9 cellular contexts compared by ENCODE assay signal in the genomic region with DNA sequence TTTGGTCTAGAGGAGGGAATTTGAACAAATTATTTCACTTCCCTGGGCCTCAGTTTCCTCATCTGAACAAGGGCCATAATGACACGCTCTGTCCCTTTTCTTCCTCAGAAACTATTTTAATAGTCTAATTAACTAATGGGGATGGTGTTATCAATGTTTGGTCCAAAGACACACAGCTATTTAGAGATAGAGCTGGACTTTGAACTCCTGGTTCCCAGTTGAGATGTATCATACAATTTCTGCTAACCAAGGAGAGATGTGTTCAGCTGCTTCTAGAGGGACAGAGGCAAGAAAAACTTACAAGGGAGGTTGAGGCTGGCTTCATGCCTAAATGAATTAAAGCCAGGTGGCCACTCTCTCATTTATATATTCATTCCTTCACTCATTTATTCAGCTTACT.
A peak's percentile ranks its signal among the peaks of the same experiment; 100 is the strongest.
DNase-seq lines count a peak whose midpoint lies in the region; ATAC-seq and TF ChIP-seq lines count a peak whose summit lies in the region.
"Had no signal": no experiment of that assay in that cellular context is flagged by ENCODE, and none has a peak within 500 bp of the region (broad histone marks: within the 10 kb centered on the region; RNA-seq: fewer than 3 reads in every experiment).

No MANE protein-coding gene starts in this region.

- H3K4me3 Mint-ChIP-seq in activated CD4-positive, alpha-beta T cell treated with anti-CD3 and anti-CD28 coated beads, Interleukin-2, amount 10 ng/mL, durations not matched to agents 24 days and 14 days, result no peak overlapping the region

- H3K36me3 ChIP-seq in A673 (ENCODE audit: insufficient read depth, low read length, poor library complexity, severe bottlenecking), result no peaks in the 10 kb centered on the region
- no peaks in the 10 kb centered on the region for H3K36me3 ChIP-seq in NT2/D1 (ENCODE audit: insufficient read depth, insufficient read length, low read length)
- H3K36me3 ChIP-seq in gastroesophageal sphincter, result no peaks in the 10 kb centered on the region
- no peaks in the 10 kb centered on the region for H3K36me3 ChIP-seq in trophoblast cell (ENCODE audit: control insufficient read depth in 1 of 2, insufficient read depth in 2 of 2, low read length in 2 of 2)
- H3K36me3 ChIP-seq: BLaER1 treated with 17β-estradiol and CSF1 and Interleukin-3, amounts not matched to agents 10 nM and 100 nM had no signal

- H3K27me3 ChIP-seq in A673 (replicated peaks; ENCODE audit: insufficient read depth, low read depth, low read length, poor library complexity), result no peaks in the 10 kb centered on the region
- no peaks in the 10 kb centered on the region for H3K27me3 ChIP-seq in NT2/D1 (ENCODE audit: insufficient read depth, insufficient read length)
- H3K27me3 ChIP-seq in gastroesophageal sphincter, result no peaks in the 10 kb centered on the region
- H3K27me3 ChIP-seq in trophoblast cell (ENCODE audit: insufficient read depth, low read length), result no peaks in the 10 kb centered on the region
- H3K27me3 ChIP-seq: BLaER1 treated with 17β-estradiol and CSF1 and Interleukin-3, amounts not matched to agents 10 nM and 100 nM had no signal

- WGBS in gastroesophageal sphincter (ENCODE audit: low coverage in 1 of 2), 2 donors, result 100% methylated on average over 1 of the region's 1 CpG
- WGBS in trophoblast cell (ENCODE audit: extremely low coverage, insufficient coverage, insufficient read length), result no CpG with 5 or more reads among the region's 1 CpG

- H4K91ac ChIP-seq in trophoblast cell (ENCODE audit: low read depth, low read length), result no peak overlapping the region

- H3K27ac ChIP-seq in A673 (ENCODE audit: low read depth, low read length, poor library complexity, severe bottlenecking) (peak overlapping the region; percentile 79), gastroesophageal sphincter (peak overlapping the region in 3 of 4 donors; percentile 63 to 80 (median 75)), trophoblast cell (ENCODE audit: low read depth, low read length) (no peak overlapping the region)
- H3K27ac ChIP-seq: BLaER1 treated with 17β-estradiol and CSF1 and Interleukin-3, amounts not matched to agents 10 nM and 100 nM had no signal

- H3K4me1 ChIP-seq in A673 (ENCODE audit: insufficient read depth, low read length, poor library complexity, severe bottlenecking) (peaks cover 29% of the 10 kb centered on the region), NT2/D1 (ENCODE audit: insufficient read depth, insufficient read length) (no peaks in the 10 kb centered on the region), gastroesophageal sphincter (peaks cover 0 to 11% (median 0%) of the 10 kb centered on the region in 3 donors), trophoblast cell (ENCODE audit: control insufficient read depth in 1 of 2, insufficient read depth in 2 of 2, low read length in 2 of 2) (peaks cover 0 to 2% of the 10 kb centered on the region in 2 experiments)

- no peaks in the 10 kb centered on the region for H3K36me3 Mint-ChIP-seq in activated CD4-positive, alpha-beta T cell treated with anti-CD3 and anti-CD28 coated beads, Interleukin-2, amount 10 ng/mL, durations not matched to agents 24 days and 14 days (ENCODE audit: low read depth)

- TF ChIP-seq EP300 in gastroesophageal sphincter (IDR thresholded peaks at IDR 0.05), result no peak

- ATAC-seq in gastroesophageal sphincter (no peak), GM21526 (IDR thresholded peaks at IDR 0.05; ENCODE audit: low FRiP score, unreplicated experiment) (no peak)

- POLR2A ChIA-PET in A673 (lab: Charles Lee; ENCODE audit: low non-redundant PET), result no interaction called here

- CTCF ChIA-PET in A673 (lab: Charles Lee), result interaction anchor here (1.3 to 2.3 kb wide), 2 partner anchors 12 to 20 kb away, joined by 3 to 8 read pairs; no protein-coding TSS in a partner anchor

- peaks cover 3% of the 10 kb centered on the region for H3K4me1 Mint-ChIP-seq in activated CD4-positive, alpha-beta T cell treated with anti-CD3 and anti-CD28 coated beads, Interleukin-2, amount 10 ng/mL, durations not matched to agents 24 days and 14 days

- intact Hi-C loops in A673 (cut with micrococcal nuclease; ENCODE audit: unreplicated experiment), result loop anchor here (2.0 to 5.0 kb wide), 3 partner anchors 92 to 187 kb away; a partner anchor contains a TSS
- intact Hi-C loops in activated CD4-positive, alpha-beta T cell treated with anti-CD3 and anti-CD28 coated beads, Interleukin-2, amount 10 ng/mL, durations not matched to agents 24 days and 14 days (cut with micrococcal nuclease), result no loop called here

- peak overlapping the region; percentile 21 for H3K9ac ChIP-seq in NT2/D1 (ENCODE audit: insufficient read length, low read depth)
- H3K9ac ChIP-seq in trophoblast cell (ENCODE audit: low read length), result no peak overlapping the region

- no TSS peak for BruUV-seq in A673 (replicated peaks; lab: Mats Ljungman, UMichigan)

- no peaks in the 10 kb centered on the region for H3K9me3 Mint-ChIP-seq in activated CD4-positive, alpha-beta T cell treated with anti-CD3 and anti-CD28 coated beads, Interleukin-2, amount 10 ng/mL, durations not matched to agents 24 days and 14 days

- TF ChIP-seq POLR2A in gastroesophageal sphincter (IDR thresholded peaks at IDR 0.05), result no peak

- peaks cover 12% of the 10 kb centered on the region for H3K27me3 Mint-ChIP-seq in activated CD4-positive, alpha-beta T cell treated with anti-CD3 and anti-CD28 coated beads, Interleukin-2, amount 10 ng/mL, durations not matched to agents 24 days and 14 days

- no peak overlapping the region for H2BK5ac ChIP-seq in trophoblast cell (ENCODE audit: low read depth, low read length, poor library complexity)

- no peak overlapping the region for H3K27ac Mint-ChIP-seq in activated CD4-positive, alpha-beta T cell treated with anti-CD3 and anti-CD28 coated beads, Interleukin-2, amount 10 ng/mL, durations not matched to agents 24 days and 14 days

- H4K12ac ChIP-seq in trophoblast cell (ENCODE audit: low read depth, low read length), result no peak overlapping the region

- no peak overlapping the region for H2AK5ac ChIP-seq in trophoblast cell (ENCODE audit: low read length)

- peaks cover 3% of the 10 kb centered on the region for H3K79me1 ChIP-seq in trophoblast cell (ENCODE audit: low read length)

- TF ChIP-seq CTCF in A673 (conservative IDR thresholded peaks at IDR 0.05; ENCODE audit: low read depth, low read length) (no peak), gastroesophageal sphincter (IDR thresholded peaks at IDR 0.05) (no peak)

- H3K18ac ChIP-seq in trophoblast cell (ENCODE audit: low read length), result no peak overlapping the region

- no peak overlapping the region for H3K4me2 ChIP-seq in trophoblast cell (ENCODE audit: low read length)

- H3K4me3 ChIP-seq in A673 (ENCODE audit: low read depth, low read length, poor library complexity, severe bottlenecking) (no peak overlapping the region), NT2/D1 (ENCODE audit: insufficient read length, low read depth) (no peak overlapping the region), gastroesophageal sphincter (no peak overlapping the region), trophoblast cell (ENCODE audit: low read depth, low read length) (no peak overlapping the region)
- H3K4me3 ChIP-seq: BLaER1 treated with 17β-estradiol and CSF1 and Interleukin-3, amounts not matched to agents 10 nM and 100 nM had no signal

- peak overlapping the region; percentile 74 for H4K8ac ChIP-seq in trophoblast cell (ENCODE audit: low read depth, low read length)

- H3K9me3 ChIP-seq in A673 (ENCODE audit: low read depth, low read length, poor library complexity, severe bottlenecking) (no peaks in the 10 kb centered on the region), NT2/D1 (ENCODE audit: insufficient read depth, low read length) (no peaks in the 10 kb centered on the region), gastroesophageal sphincter (no peaks in the 10 kb centered on the region), trophoblast cell (ENCODE audit: insufficient read depth, low read depth, low read length) (no peaks in the 10 kb centered on the region)
- H3K9me3 ChIP-seq: BLaER1 treated with 17β-estradiol and CSF1 and Interleukin-3, amounts not matched to agents 10 nM and 100 nM had no signal

- H2BK120ac ChIP-seq in trophoblast cell (ENCODE audit: insufficient read depth, low read length, poor library complexity), result peak overlapping the region; percentile 71

- H3K79me2 ChIP-seq in trophoblast cell (ENCODE audit: control insufficient read depth, insufficient read depth, low read length, poor library complexity), result peaks cover 2% of the 10 kb centered on the region

- no peak overlapping the region for H3K23ac ChIP-seq in trophoblast cell (ENCODE audit: low read length)

- H2AFZ ChIP-seq in trophoblast cell (ENCODE audit: insufficient read depth, low read length, poor library complexity), result no peak overlapping the region

- no peak overlapping the region for H3K4ac ChIP-seq in trophoblast cell (ENCODE audit: low read depth, low read length)

- H3K14ac ChIP-seq in trophoblast cell (ENCODE audit: low read length), result no peak overlapping the region

- peak overlapping the region; percentile 85 for H2BK12ac ChIP-seq in trophoblast cell (ENCODE audit: low read length)

- DNase-seq in A673 (ENCODE audit: low spot score) (no peak), NT2/D1 (ENCODE audit: low read depth, low spot score) (no peak), trophoblast cell (no peak), globus pallidus (ENCODE audit: low spot score) (no peak), SIG-M5 treated with dmso at 0.1 percent for 504 hours (lab: John Stamatoyannopoulos, UW; ENCODE audit: unreplicated experiment) (no peak)
- no peak for DNase-seq in activated CD4-positive, alpha-beta T cell treated with anti-CD3 and anti-CD28 coated beads, Interleukin-2, amount 10 ng/mL, durations not matched to agents 24 days and 14 days
